In the genomic region with DNA sequence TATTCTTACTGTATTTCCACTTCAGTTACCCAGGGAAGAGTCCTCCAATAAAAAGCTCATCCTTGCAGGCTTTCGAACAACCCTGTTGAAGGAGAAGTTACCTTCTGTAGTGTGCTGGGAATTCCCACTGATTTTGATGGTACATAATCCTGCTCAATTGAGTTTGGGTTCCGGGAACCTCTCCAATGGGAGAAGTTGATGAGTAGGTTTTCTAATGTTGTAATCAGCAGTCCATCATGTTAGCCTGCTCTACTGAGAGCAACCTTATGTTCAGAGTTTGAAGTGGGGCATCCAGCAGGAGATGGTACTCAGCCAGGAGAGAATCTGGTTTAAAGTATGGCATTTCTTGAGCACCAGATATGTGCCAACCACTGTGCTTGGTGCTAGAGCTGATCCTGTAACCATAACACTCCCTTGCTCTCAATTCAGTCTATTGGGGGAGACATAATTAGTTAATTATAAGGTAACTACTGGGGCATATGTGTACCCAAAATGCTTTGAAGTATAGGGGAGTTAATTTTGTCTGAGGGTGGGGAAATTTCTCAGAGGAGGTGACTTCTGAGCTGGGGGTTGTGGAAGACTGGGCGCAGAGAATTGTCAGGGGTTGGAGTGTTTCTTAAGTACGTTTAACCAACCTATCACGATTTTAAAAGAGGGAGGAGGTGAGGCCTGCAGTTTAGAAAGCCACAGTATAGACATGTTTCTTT, we compare ENCODE assay signal across 8 cellular contexts. TPM values are rescaled to one million over a fixed set of nuclear protein-coding genes. Genes with fewer than 3 reads are reported as not detected.
DNase-seq lines count a peak whose midpoint lies in the region; ATAC-seq and TF ChIP-seq lines count a peak whose summit lies in the region.

No MANE protein-coding gene starts in this region.

- H2AFZ ChIP-seq in mammary epithelial cell (ENCODE audit: low read depth, low read length): no peak overlapping the region

- peaks cover 0 to 1% (median 0%) of the 10 kb centered on the region in 7 donors for H3K9me3 Mint-ChIP-seq in naive B cell

- peaks cover 71% of the 10 kb centered on the region for H3K79me2 ChIP-seq in mammary epithelial cell (ENCODE audit: insufficient read depth, low read length)

- WGBS in mammary epithelial cell (ENCODE audit: low coverage, missing lambda C conversion rate): 37% methylated on average over 5 of the region's 5 CpGs

- no peak for ATAC-seq in naive B cell (ENCODE audit: low read depth in 2 of 2)
- no peak for ATAC-seq in GM21515 (IDR thresholded peaks at IDR 0.05; ENCODE audit: unreplicated experiment)

- H3K9ac ChIP-seq in HUES48 (ENCODE audit: low read depth, low read length) (no peak overlapping the region), mammary epithelial cell (ENCODE audit: insufficient read depth, low read length) (peak overlapping the region; percentile 87)

- peak overlapping the region; percentile 93 to 99 (median 96) for H3K4me3 Mint-ChIP-seq in naive B cell

- in situ Hi-C loops in mammary epithelial cell (cut with MboI; ENCODE audit: low sequenced_read_pairs in 2 of 2): no loop called here

- peak overlapping the region in 5 of 6 donors; percentile 4 to 98 (median 32) for H3K27ac Mint-ChIP-seq in naive B cell

- peak; percentile 21 for DNase-seq in AG20443 (ENCODE audit: low spot score)
- peak; percentile 58 for DNase-seq in mammary epithelial cell
- DNase-seq in naive B cell: no peak
- no peak for DNase-seq in iPS-NIHi7 (ENCODE audit: extremely low spot score)
- no peak for DNase-seq in effector CD8-positive, alpha-beta T cell (lab: John Stamatoyannopoulos, UW)
- no peak for DNase-seq in mesenteric fat pad (ENCODE audit: low spot score)

- H3K27me3 ChIP-seq in HUES48 (ENCODE audit: control insufficient read depth, insufficient read depth, low read length) (peaks cover 57% of the 10 kb centered on the region), mammary epithelial cell (ENCODE audit: insufficient read depth, low read length) (no peaks in the 10 kb centered on the region)

- H4K20me1 ChIP-seq in mammary epithelial cell (ENCODE audit: insufficient read depth, low read length): no peaks in the 10 kb centered on the region

- H3K4me1 ChIP-seq in HUES48 (ENCODE audit: control insufficient read depth, insufficient read depth, low read length) (peaks cover 57% of the 10 kb centered on the region), mammary epithelial cell (ENCODE audit: insufficient read depth, low read length) (peaks cover 30% of the 10 kb centered on the region)

- no peak overlapping the region for H3K27ac ChIP-seq in HUES48 (ENCODE audit: low read depth, low read length)
- peak overlapping the region; percentile 93 for H3K27ac ChIP-seq in mammary epithelial cell (ENCODE audit: insufficient read depth, low read depth, low read length)

- no peak for TF ChIP-seq CTCF in mammary epithelial cell (conservative IDR thresholded peaks at IDR 0.05 in 1 of 2, IDR thresholded peaks at IDR 0.05 in 1 of 2; ENCODE audit: extremely low read depth in 1 of 2, insufficient read depth in 1 of 2, low read depth in 1 of 2, low read length in 2 of 2)

- intact Hi-C loops in mammary epithelial cell (cut with micrococcal nuclease): loop anchor here (1.0 to 5.0 kb wide), 2 partner anchors 40 to 47 kb away; no protein-coding TSS in a partner anchor

- H3K9me3 ChIP-seq in HUES48 (ENCODE audit: control insufficient read depth, insufficient read depth, low read length): no peaks in the 10 kb centered on the region
- H3K9me3 ChIP-seq in mammary epithelial cell (replicated peaks; ENCODE audit: insufficient read depth, low read length): no peaks in the 10 kb centered on the region

- H3K36me3 Mint-ChIP-seq in naive B cell: peaks cover 0 to 8% of the 10 kb centered on the region in 2 donors

- H3K36me3 ChIP-seq in HUES48 (ENCODE audit: control insufficient read depth, insufficient read depth, low read length): peaks cover 19% of the 10 kb centered on the region
- H3K36me3 ChIP-seq in mammary epithelial cell (ENCODE audit: insufficient read depth, low read length): peaks cover 4% of the 10 kb centered on the region

- H3K4me3 ChIP-seq in HUES48 (ENCODE audit: low read depth, low read length) (peak overlapping the region; percentile 99), mammary epithelial cell (replicated peaks in 1 of 3; ENCODE audit: insufficient read depth in 1 of 3, low read depth in 2 of 3, low read length in 3 of 3) (peak overlapping the region; percentile 92 to 98 (median 97))

- BruUV-seq in mammary epithelial cell (replicated peaks; lab: Mats Ljungman, UMichigan): no TSS peak

- CTCF ChIA-PET in mammary epithelial cell (lab: Charles Lee; ENCODE audit: low non-redundant PET): interaction anchor here (1.1 kb wide), 1 partner anchor 40 kb away, joined by 4 read pairs; no protein-coding TSS in a partner anchor

- H3K4me2 ChIP-seq in mammary epithelial cell (ENCODE audit: insufficient read depth, low read depth, low read length): peak overlapping the region; percentile 94

- dilution Hi-C loops in mammary epithelial cell (cut with HindIII; ENCODE audit: low sequenced_read_pairs): no loop called here

- H3K27me3 Mint-ChIP-seq in naive B cell: no peaks in the 10 kb centered on the region

- H3K4me1 Mint-ChIP-seq in naive B cell: peaks cover 56 to 77% (median 66%) of the 10 kb centered on the region in 3 donors

RNA-seq across cellular contexts. Expression of a gene that starts 2.1 kb away (rescaled TPM):
- total RNA-seq in mammary epithelial cell (10 to 100 TPM; 13.2 to 92.0 TPM), mesenteric fat pad (42.4 TPM)
- polyA plus RNA-seq in mammary epithelial cell (10.6 TPM), naive B cell (ENCODE audit: low read depth in 6 of 6) (10 to 100 TPM in 5 of 6 donors, 1 to 10 TPM in 1; 6.1 to 17.2 (median 13.6) TPM)
- 21.7 TPM for polyA minus RNA-seq in mammary epithelial cell

Comparison
In these comparisons a context has a peak if more than half of its experiments do, and no peak if none do; other contexts are left out.
1. DNase-seq: peak in AG20443 (single experiment) and mammary epithelial cell (single experiment); none in naive B cell (single experiment), iPS-NIHi7 (single experiment), effector CD8-positive, alpha-beta T cell (single experiment) and mesenteric fat pad (single experiment).